Comparison of ENCODE assay signal across 1 cellular context in genomic region chr10:34438741-34439140, GRCh38.
TF ChIP-seq lines count a peak whose summit lies in the region.

No MANE protein-coding gene starts in this region.

TF ChIP-seq in WTC11, 78 proteins besides CTCF, POLR2A, EP300 and RAD21:
- TF ChIP-seq STAT6 (CRISPR knock-in tag; conservative IDR thresholded peaks at IDR 0.05; ENCODE audit: low read depth) (no peak), IRF1 (CRISPR knock-in tag; IDR thresholded peaks at IDR 0.05) (no peak), ETV6 (CRISPR knock-in tag; IDR thresholded peaks at IDR 0.05) (no peak), ERG (CRISPR knock-in tag; IDR thresholded peaks at IDR 0.05) (no peak), E2F1 (CRISPR knock-in tag; IDR thresholded peaks at IDR 0.05) (no peak), NR2C2 (CRISPR knock-in tag; IDR thresholded peaks at IDR 0.05) (no peak), ZNF423 (CRISPR knock-in tag; IDR thresholded peaks at IDR 0.05) (no peak), ATF6 (CRISPR knock-in tag; IDR thresholded peaks at IDR 0.05) (no peak), CBFB (CRISPR knock-in tag; IDR thresholded peaks at IDR 0.05; ENCODE audit: low read depth) (no peak)
